27 cellular contexts compared by ENCODE assay signal in genomic region chr6:37122861-37123260, GRCh38. TPM values are rescaled to one million over a fixed set of nuclear protein-coding genes. Genes with fewer than 3 reads are reported as not detected.
DNase-seq lines count a peak whose midpoint lies in the region; ATAC-seq, FAIRE-seq and TF ChIP-seq lines count a peak whose summit lies in the region.
"Had no signal": no experiment of that assay in that cellular context is flagged by ENCODE, and none has a peak within 500 bp of the region (broad histone marks: within the 10 kb centered on the region; RNA-seq: fewer than 3 reads in every experiment).

No MANE protein-coding gene starts in this region.

- no peak overlapping the region for H3K14ac ChIP-seq in H1 (ENCODE audit: insufficient read length)

- H2AFZ ChIP-seq in H1 (ENCODE audit: low read length) = no peak overlapping the region
- no peak overlapping the region for H2AFZ ChIP-seq in osteoblast (ENCODE audit: low read length)

- H3K23ac ChIP-seq in H1 (ENCODE audit: insufficient read length) = no peak overlapping the region

- H2BK120ac ChIP-seq in H1 (replicated peaks; ENCODE audit: low read depth, low read length) = no peak overlapping the region

- H3K27ac ChIP-seq in H1 (ENCODE audit: low read depth, low read length) (no peak overlapping the region; the same call in 1 of the 2 replicates), osteoblast (ENCODE audit: low read depth, low read length) (no peak overlapping the region)
- H3K27ac ChIP-seq: 22Rv1, dorsolateral prefrontal cortex, HL-60 had no signal

- TF ChIP-seq POLR2A in H1 (IDR thresholded peaks at IDR 0.05; ENCODE audit: control extremely low read depth in 1 of 2, low read depth in 2 of 2, low read length in 2 of 2) = no peak
- no peak for TF ChIP-seq POLR2A in lower leg skin (IDR thresholded peaks at IDR 0.05)

- no peak overlapping the region for H4K5ac ChIP-seq in H1 (ENCODE audit: insufficient read length, low read depth, low read length)

- DNase-seq in DMS 273 (lab: John Stamatoyannopoulos, UW; ENCODE audit: unreplicated experiment) = peak; percentile 52
- no peak for DNase-seq in DMS 273 treated with DMSO at 0.1 percent for 48 hours (lab: John Stamatoyannopoulos, UW)
- DNase-seq in NCI-H2171 treated with DMSO at 0.1 percent for 48 hours (lab: John Stamatoyannopoulos, UW) = peak; percentile 92
- DNase-seq in H1 (ENCODE audit: low read depth in 1 of 2, low spot score in 2 of 2) = no peak
- DNase-seq in osteoblast (ENCODE audit: insufficient read length, low spot score, missing footprints) = peak; percentile 78
- no peak for DNase-seq in 8988T
- no peak for DNase-seq in lower leg skin (ENCODE audit: low spot score in 2 of 2)
- DNase-seq: activated CD4-positive, CD25-positive, alpha-beta regulatory T cell; activated CD8-positive, alpha-beta memory T cell treated with anti-CD3 and anti-CD28 coated beads for 24 hours; activated naive CD4-positive, alpha-beta T cell treated with Interleukin-2 at 50 U/mL for 16 hours; activated T-cell treated with anti-CD3 and anti-CD28 coated beads, Interleukin-2, amount 50 U/mL, for 24 hours; BE2C; central memory CD4-positive, alpha-beta T cell; dorsolateral prefrontal cortex; GOT3; immature natural killer cell; left ventricle myocardium superior; MG63; NCI-H1417 treated with DMSO at 0.1 percent for 48 hours; NCI-H510A treated with DMSO at 0.1 percent for 48 hours; nucleus accumbens; RPMI8226; stimulated activated CD4-positive, alpha-beta T cell treated with anti-CD3 and anti-CD28 coated beads, Interleukin-4, amount 100 ng/mL, for 4 hours; stimulated activated naive CD8-positive, alpha-beta T cell treated with anti-CD3 and anti-CD28 coated beads, Interleukin-15, Interleukin-2, amounts not matched to agents 100 U/mL and 50 U/mL, for 24 hours had no signal

- H4K8ac ChIP-seq in H1 (ENCODE audit: extremely low read depth, insufficient read depth, low read length) = no peak overlapping the region

- H3K9me3 ChIP-seq in H1 (ENCODE audit: insufficient read depth in 2 of 2, low read depth in 1 of 2, low read length in 1 of 2) (no peaks in the 10 kb centered on the region), osteoblast (ENCODE audit: low read depth, low read length) (no peaks in the 10 kb centered on the region)
- H3K9me3 ChIP-seq: BE2C, MG63 had no signal

- no peak overlapping the region; a peak in 2 of 7 replicates for H3K9ac ChIP-seq in H1 (replicated peaks in 1 of 4; ENCODE audit: extremely low read depth in 1 of 4, low read depth in 3 of 4, low read length in 3 of 4)

- no peak overlapping the region for H3K56ac ChIP-seq in H1 (replicated peaks; ENCODE audit: insufficient read length, low read depth, low read length)

- 0 out of 2 replicates have a peak, but pooled peaks cover 3% of the 10 kb centered on the region for H3K23me2 ChIP-seq in H1 (ENCODE audit: low read depth, low read length)

- TF ChIP-seq RAD21 in H1 (IDR thresholded peaks at IDR 0.05 in 1 of 2, conservative IDR thresholded peaks at IDR 0.05 in 1 of 2; ENCODE audit: low read depth in 2 of 2, low read length in 2 of 2) = no peak

- TF ChIP-seq CTCF in H1 (IDR thresholded peaks at IDR 0.05; ENCODE audit: control extremely low read depth in 1 of 3, insufficient read depth in 1 of 3, low read depth in 1 of 3, low read length in 3 of 3) (no peak), osteoblast (IDR thresholded peaks at IDR 0.05; ENCODE audit: extremely low read depth, low read depth, low read length) (no peak), lower leg skin (IDR thresholded peaks at IDR 0.05) (no peak)

- peaks cover 8% of the 10 kb centered on the region for H3K79me1 ChIP-seq in H1 (ENCODE audit: low read depth, low read length)

- H4K20me1 ChIP-seq in H1 (replicated peaks in 1 of 2; ENCODE audit: control insufficient read depth in 1 of 2, insufficient read depth in 2 of 2, low read length in 2 of 2) = no peaks in the 10 kb centered on the region
- H4K20me1 ChIP-seq in osteoblast (ENCODE audit: insufficient read depth, low read length) = no peaks in the 10 kb centered on the region

- WGBS in H1 (ENCODE audit: extremely low coverage in 1 of 2, insufficient coverage in 1 of 2, insufficient read length in 1 of 2, insufficient replicate concordance in 2 of 2, low coverage in 1 of 2, low lambda C conversion rate in 2 of 2, missing lambda C conversion rate in 1 of 2), 2 experiments = 85% methylated on average over 5 of the region's 5 CpGs; no CpG with 5 or more reads in 1 of the 2 experiments
- 97% methylated on average over 5 of the region's 5 CpGs for WGBS in lower leg skin, 2 donors

- intact Hi-C loops in lower leg skin (cut with DNase I; ENCODE audit: low total_unique reads) = no loop called here

- peak overlapping the region; percentile 22 for H4K91ac ChIP-seq in H1 (replicated peaks; ENCODE audit: insufficient read length, low read length)

- no peak overlapping the region for H3K18ac ChIP-seq in H1 (ENCODE audit: extremely low read depth, low read length)

- no peak overlapping the region for H3K4ac ChIP-seq in H1 (replicated peaks; ENCODE audit: insufficient read length, low read depth, low read length)

- H3K4me1 ChIP-seq in H1 (replicated peaks in 1 of 4; ENCODE audit: control insufficient read depth in 3 of 4, insufficient read depth in 4 of 4, low read length in 3 of 4) (peaks cover 16 to 30% (median 19%) of the 10 kb centered on the region in 4 experiments), osteoblast (ENCODE audit: insufficient read depth, low read length) (peaks cover under 1% of the 10 kb centered on the region)
- H3K4me1 ChIP-seq: BE2C had no signal

- H3K79me2 ChIP-seq in H1 (ENCODE audit: control insufficient read depth in 1 of 2, insufficient read depth in 2 of 2, low read length in 2 of 2) (peaks cover 0 to 40% of the 10 kb centered on the region in 2 experiments; a peak in 2 of 4 replicates), osteoblast (ENCODE audit: insufficient read depth, low read length) (no peaks in the 10 kb centered on the region)

- H2BK12ac ChIP-seq in H1 (ENCODE audit: low read depth, low read length) = no peak overlapping the region

- H3K36me3 ChIP-seq in H1 (ENCODE audit: control insufficient read depth in 2 of 4, insufficient read depth in 4 of 4, low read length in 3 of 4) (peaks cover 0 to 13% (median 0%) of the 10 kb centered on the region in 4 experiments; a peak in 2 of 8 replicates), osteoblast (ENCODE audit: insufficient read depth, low read length) (no peaks in the 10 kb centered on the region)
- H3K36me3 ChIP-seq: BE2C, MG63 had no signal

- no peak for FAIRE-seq in H1 (lab: Jason Lieb, UNC)

- no peak for ATAC-seq in GM18870 (IDR thresholded peaks at IDR 0.05; ENCODE audit: unreplicated experiment)
- ATAC-seq: left ventricle myocardium superior; stimulated activated naive CD8-positive, alpha-beta T cell treated with anti-CD3 and anti-CD28 coated beads, Interleukin-15, Interleukin-2, amounts not matched to agents 100 U/mL and 50 U/mL, for 24 hours had no signal

- no peak overlapping the region for H3K4me3 ChIP-seq in H1 (ENCODE audit: extremely low read depth in 1 of 4, insufficient read depth in 2 of 4, low read depth in 3 of 4, low read length in 4 of 4)
- no peak overlapping the region for H3K4me3 ChIP-seq in osteoblast (ENCODE audit: insufficient read depth, low read length)
- no peak overlapping the region for H3K4me3 ChIP-seq in lower leg skin (ENCODE audit: low read depth, poor library complexity, severe bottlenecking)
- H3K4me3 ChIP-seq: dorsolateral prefrontal cortex, MG63 had no signal

- H2BK15ac ChIP-seq in H1 (ENCODE audit: low read length) = no peak overlapping the region

- H3K4me2 ChIP-seq in H1 (ENCODE audit: insufficient read depth in 1 of 2, low read depth in 2 of 2, low read length in 2 of 2) (no peak overlapping the region), osteoblast (ENCODE audit: insufficient read depth, low read length) (no peak overlapping the region)

- peak overlapping the region; percentile 38; the same call in 1 of the 2 replicates for H2BK5ac ChIP-seq in H1 (ENCODE audit: low read depth, low read length)

- no peak overlapping the region for H2BK20ac ChIP-seq in H1 (ENCODE audit: low read length)

- TF ChIP-seq EP300 in H1 (IDR thresholded peaks at IDR 0.05; ENCODE audit: borderline replicate concordance in 1 of 2, low read depth in 2 of 2, low read length in 2 of 2) = no peak

- POLR2A ChIA-PET in H1 (lab: Charles Lee; ENCODE audit: partially characterized antibody) = interaction anchor here (0.6 to 39.1 kb wide), 6 partner anchors 13 to 83 kb away, joined by 3 to 1024 read pairs (median 82); partner anchors contain the start of gene PIM1

- peak overlapping the region; percentile 75; the same call in 1 of the 2 replicates for H2AK5ac ChIP-seq in H1 (ENCODE audit: low read depth, low read length)

- CTCF ChIA-PET in H1 (lab: Charles Lee; ENCODE audit: partially characterized antibody) = interaction anchor here (1.0 to 2.5 kb wide), 5 partner anchors 16 to 105 kb away, joined by 3 to 14 read pairs (median 5); partner anchors contain the start of gene PIM1

- H3K27me3 ChIP-seq in H1 (replicated peaks in 1 of 4; ENCODE audit: control insufficient read depth in 3 of 4, extremely low read depth in 1 of 4, insufficient read depth in 3 of 4, low read length in 3 of 4) = no peaks in the 10 kb centered on the region
- H3K27me3 ChIP-seq in osteoblast (ENCODE audit: insufficient read depth, low read length) = no peaks in the 10 kb centered on the region
- H3K27me3 ChIP-seq: BE2C, MG63 had no signal

TF ChIP-seq in H1, 55 proteins besides CTCF, POLR2A, EP300 and RAD21:
- TF ChIP-seq RBBP5 (IDR thresholded peaks at IDR 0.05; ENCODE audit: borderline replicate concordance, low read depth, low read length) (no peak), SRF (IDR thresholded peaks at IDR 0.05; ENCODE audit: low read depth, low read length) (no peak)

RNA-seq across cellular contexts. Expression of gene PIM1, which starts 47.1 kb away (rescaled TPM):
- total RNA-seq in H1 (2021; fragmentation: NEBNext Ultra II Directional; extraction: Animal tissue kit (Norgen Biotek cat#: 25700)) = 94.1 and 94.9 TPM in 2 replicates
- 25.5 and 42.7 TPM in 2 replicates for polyA plus RNA-seq in H1 (2011; rRNA removed)
- polyA plus RNA-seq in H1 (2011; cell fraction: cytosol; rRNA removed) = 37.3 TPM
- polyA plus RNA-seq in H1 (2011; cell fraction: nucleus; rRNA removed) = 72.2 TPM
- polyA plus RNA-seq in H1 (2012, experiment 1 of 2) = 46.3 to 53.0 TPM (median 51.3 TPM) in 4 replicates
- 57.3 TPM for polyA plus RNA-seq in H1 (2012, experiment 2 of 2)
- 57.8 TPM for polyA plus RNA-seq in H1 (2013, experiment 1 of 2)
- 62.4 TPM for polyA plus RNA-seq in H1 (2013, experiment 2 of 2)
- 39.5 and 58.4 TPM in 2 replicates for polyA minus RNA-seq in H1 (2011; rRNA and poly(A)+ RNA removed)
- polyA minus RNA-seq in H1 (2011; cell fraction: cytosol; rRNA and poly(A)+ RNA removed) = 29.6 TPM
- polyA minus RNA-seq in H1 (2011; cell fraction: nucleus; rRNA and poly(A)+ RNA removed) = 30.4 TPM
- total RNA-seq in osteoblast = 14.8 and 16.2 TPM in 2 replicates
- total RNA-seq in lower leg skin = 100 to 1,000 TPM; 136 to 173 (median 150) TPM

Comparison
In these comparisons a context has a peak if more than half of its experiments do, and no peak if none do; other contexts are left out.
1. DNase-seq: peak in DMS 273 (single experiment), NCI-H2171 treated with DMSO at 0.1 percent for 48 hours (single experiment) and osteoblast (single experiment); none in DMS 273 treated with DMSO at 0.1 percent for 48 hours (single experiment), H1 (0 of 2), 8988T (single experiment) and lower leg skin (0 of 2).